15 cellular contexts compared by ENCODE assay signal in the genomic region with DNA sequence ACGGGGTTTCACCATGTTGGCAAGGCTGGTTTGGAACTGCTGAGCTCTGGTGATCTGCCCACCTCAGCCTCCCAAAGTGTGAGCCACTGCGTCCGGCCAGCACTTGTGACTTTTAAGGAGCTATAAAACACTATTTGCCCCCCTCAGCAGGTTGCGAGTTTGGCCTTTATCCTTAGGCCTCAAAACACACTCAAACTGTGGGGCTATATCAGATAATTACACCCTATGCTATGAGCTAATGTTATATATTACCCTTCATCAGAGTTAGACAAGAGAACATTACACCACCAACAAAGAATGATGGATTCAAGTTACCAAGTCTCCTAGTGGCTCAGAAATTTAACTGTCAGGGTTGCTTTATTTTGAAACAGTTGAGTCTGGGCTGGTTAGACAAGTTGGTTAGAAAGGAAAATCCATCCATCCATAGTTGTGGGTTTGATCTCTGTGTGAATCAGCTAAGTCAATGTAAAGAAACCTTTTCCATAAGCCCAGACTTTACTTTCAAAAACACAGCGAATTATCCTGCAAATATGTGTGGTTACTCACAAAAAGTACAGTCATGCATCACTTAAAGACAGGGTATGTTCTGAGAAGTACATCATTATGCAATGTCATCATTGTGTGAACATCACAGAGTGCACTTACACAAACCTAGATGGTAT.
A peak's percentile ranks its signal among the peaks of the same experiment; 100 is the strongest.
DNase-seq lines count a peak whose midpoint lies in the region; ATAC-seq, FAIRE-seq and TF ChIP-seq lines count a peak whose summit lies in the region.
"Had no signal": no experiment of that assay in that cellular context is flagged by ENCODE, and none has a peak within 500 bp of the region (broad histone marks: within the 10 kb centered on the region; RNA-seq: fewer than 3 reads in every experiment).

No MANE protein-coding gene starts in this region.

- no peak for TF ChIP-seq CTCF in bronchial epithelial cell (IDR thresholded peaks at IDR 0.05; ENCODE audit: insufficient read depth, low read length, severe bottlenecking)

- H3K27me3 ChIP-seq in bronchial epithelial cell (ENCODE audit: control insufficient read depth, insufficient read depth, low read length) = no peaks in the 10 kb centered on the region

- no peak overlapping the region for H3K4me3 ChIP-seq in bronchial epithelial cell (ENCODE audit: low read depth, low read length)
- H3K4me3 ChIP-seq: psoas muscle had no signal

- no peak for FAIRE-seq in bronchial epithelial cell (lab: Jason Lieb, UNC)

- DNase-seq in EL = peak; percentile 27
- peak; percentile 10 for DNase-seq in NCI-H146 treated with DMSO at 0.1 percent for 48 hours (lab: John Stamatoyannopoulos, UW; ENCODE audit: unreplicated experiment)
- DNase-seq in bronchial epithelial cell (ENCODE audit: low read depth) = peak; percentile 92
- DNase-seq in left kidney (ENCODE audit: low read depth, low spot score) = peak; percentile 46
- DNase-seq in erythroblast (lab: John Stamatoyannopoulos, UW) = no peak
- DNase-seq in AG08396 (ENCODE audit: low spot score) = no peak
- DNase-seq in DMS 273 (lab: John Stamatoyannopoulos, UW; ENCODE audit: unreplicated experiment) = no peak
- DNase-seq: activated CD4-positive, alpha-beta memory T cell treated with anti-CD3 and anti-CD28 coated beads for 36 hours; activated naive CD8-positive, alpha-beta T cell treated with anti-CD3 and anti-CD28 coated beads for 36 hours; activated T-cell treated with anti-CD3 and anti-CD28 coated beads, Interleukin-2, amount 50 U/mL, for 72 hours; effector memory CD8-positive, alpha-beta T cell; naive B cell; psoas muscle; SW 1271 had no signal

- ATAC-seq in GM21447 (IDR thresholded peaks at IDR 0.05; ENCODE audit: unreplicated experiment) = no peak
- ATAC-seq: activated T-cell treated with anti-CD3 and anti-CD28 coated beads, Interleukin-2, amount 50 U/mL, for 72 hours; effector memory CD8-positive, alpha-beta T cell; psoas muscle had no signal

- no peak for TF ChIP-seq POLR2A in erythroblast (IDR thresholded peaks at IDR 0.05; ENCODE audit: low read length)

- H3K36me3 ChIP-seq in bronchial epithelial cell (ENCODE audit: control insufficient read depth, insufficient read depth, low read length) = no peaks in the 10 kb centered on the region

Comparison
In these comparisons a context has a peak if more than half of its experiments do, and no peak if none do; other contexts are left out.
1. DNase-seq: peak in EL (single experiment), NCI-H146 treated with DMSO at 0.1 percent for 48 hours (single experiment), bronchial epithelial cell (single experiment) and left kidney (single experiment); none in erythroblast (0 of 2), AG08396 (single experiment) and DMS 273 (single experiment).